ENCODE assay signal across 10 cellular contexts in the genomic region with DNA sequence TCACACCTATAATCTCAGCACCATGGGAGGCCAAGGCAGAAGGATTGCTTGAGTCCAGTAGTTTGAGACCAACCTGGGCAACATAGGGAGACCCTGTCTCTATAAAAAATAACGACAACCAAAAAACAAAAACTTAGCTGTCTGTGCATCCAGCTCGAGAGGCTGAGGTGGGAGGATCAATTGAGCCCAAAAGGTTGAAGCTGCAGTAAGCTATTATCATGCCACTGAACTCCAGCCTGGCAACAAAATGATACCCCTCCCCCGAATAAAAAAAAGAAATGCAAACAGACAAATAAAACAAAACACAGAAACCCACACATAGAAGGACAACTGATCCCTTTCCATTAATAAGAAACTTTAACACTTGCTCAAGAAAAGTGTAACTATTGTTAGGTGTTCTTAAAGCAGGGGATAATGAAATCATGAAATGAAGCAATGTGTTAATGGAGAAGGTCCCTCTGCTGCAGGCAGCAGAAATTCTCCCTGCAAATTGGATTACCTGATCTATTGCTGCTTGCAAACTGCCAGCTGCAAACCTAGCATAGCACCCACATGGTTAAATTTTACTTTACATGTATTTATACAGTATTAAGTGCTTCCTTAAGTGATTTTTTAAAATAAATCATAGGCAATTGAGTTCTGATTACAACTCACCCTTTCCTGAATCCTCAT.
"Had no signal": no experiment of that assay in that cellular context is flagged by ENCODE, and none has a peak within 500 bp of the region (broad histone marks: within the 10 kb centered on the region; RNA-seq: fewer than 3 reads in every experiment).

No MANE protein-coding gene starts in this region.

- H3K27me3 Mint-ChIP-seq: activated naive CD4-positive, alpha-beta T cell treated with anti-CD3 and anti-CD28 coated beads, Interleukin-2, amount 10 ng/mL, durations not matched to agents 7 days and 5 days; activated T-helper 17 cell treated with anti-CD3 and anti-CD28 coated beads, Interleukin-2, amount 50 U/mL, for 72 hours had no signal

- H3K27me3 ChIP-seq: adrenal gland had no signal

- H3K4me3 ChIP-seq: adrenal gland had no signal

- H3K4me1 Mint-ChIP-seq: activated naive CD4-positive, alpha-beta T cell treated with anti-CD3 and anti-CD28 coated beads, Interleukin-2, amount 10 ng/mL, durations not matched to agents 7 days and 5 days; activated T-helper 17 cell treated with anti-CD3 and anti-CD28 coated beads, Interleukin-2, amount 50 U/mL, for 72 hours had no signal

- H3K36me3 Mint-ChIP-seq: activated naive CD4-positive, alpha-beta T cell treated with anti-CD3 and anti-CD28 coated beads, Interleukin-2, amount 10 ng/mL, durations not matched to agents 7 days and 5 days had no signal

- H3K4me3 Mint-ChIP-seq: activated naive CD4-positive, alpha-beta T cell treated with anti-CD3 and anti-CD28 coated beads, Interleukin-2, amount 10 ng/mL, durations not matched to agents 7 days and 5 days; activated T-helper 17 cell treated with anti-CD3 and anti-CD28 coated beads, Interleukin-2, amount 50 U/mL, for 72 hours had no signal

- H3K9me3 ChIP-seq: adrenal gland had no signal

- H3K4me1 ChIP-seq: adrenal gland had no signal

- H3K9me3 Mint-ChIP-seq: activated T-helper 17 cell treated with anti-CD3 and anti-CD28 coated beads, Interleukin-2, amount 50 U/mL, for 72 hours had no signal

- DNase-seq: activated CD4-positive, alpha-beta T cell treated with anti-CD3 and anti-CD28 coated beads for 48 hours; activated naive CD4-positive, alpha-beta T cell treated with anti-CD3 and anti-CD28 coated beads, Interleukin-2, amount 10 ng/mL, durations not matched to agents 7 days and 5 days; adrenal gland; foreskin melanocyte; head of caudate nucleus; kidney; left ventricle myocardium superior; posterior cingulate gyrus; small intestine had no signal

- ATAC-seq: activated T-helper 17 cell treated with anti-CD3 and anti-CD28 coated beads, Interleukin-2, amount 50 U/mL, for 72 hours; left ventricle myocardium superior had no signal

- H3K27ac ChIP-seq: adrenal gland had no signal

- H3K36me3 ChIP-seq: adrenal gland had no signal
